8 cellular contexts compared by ENCODE assay signal in genomic region chr10:100186813-100187212, GRCh38. TPM values are rescaled to one million over a fixed set of nuclear protein-coding genes. Genes with fewer than 3 reads are reported as not detected.
DNase-seq lines count a peak whose midpoint lies in the region; ATAC-seq and TF ChIP-seq lines count a peak whose summit lies in the region.

No MANE protein-coding gene starts in this region.

- H3K27ac Mint-ChIP-seq in CD4-positive, alpha-beta T cell = peak overlapping the region; percentile 92
- peak overlapping the region; percentile 67 to 98 (median 95) for H3K27ac Mint-ChIP-seq in IgD-negative memory B cell

- CTCF ChIA-PET in CD4-positive, alpha-beta T cell (lab: Charles Lee) = no interaction called here

- POLR2A ChIA-PET in CD4-positive, alpha-beta T cell (lab: Charles Lee) = interaction anchor here (0.6 to 1.5 kb wide), 3 partner anchors 15 to 21 kb away, joined by 3 to 5 read pairs (median 3); no protein-coding TSS in a partner anchor

- peak overlapping the region; percentile 98 for H3K4me3 Mint-ChIP-seq in CD4-positive, alpha-beta T cell
- H3K4me3 Mint-ChIP-seq in IgD-negative memory B cell = peak overlapping the region; percentile 92 to 97 (median 96)

- H3K27me3 Mint-ChIP-seq in CD4-positive, alpha-beta T cell = no peaks in the 10 kb centered on the region
- H3K27me3 Mint-ChIP-seq in IgD-negative memory B cell = no peaks in the 10 kb centered on the region

- DNase-seq in CD4-positive, alpha-beta T cell = no peak
- peak in 2 of 3 experiments; percentile 2 to 13 for DNase-seq in activated CD8-positive, alpha-beta memory T cell treated with anti-CD3 and anti-CD28 coated beads for 48 hours (ENCODE audit: low read depth in 2 of 3, low spot score in 2 of 3)
- DNase-seq in foreskin melanocyte (peak; percentile 11), skeletal muscle cell (ENCODE audit: low read depth) (no peak), DMS114 treated with DMSO at 0.1 percent for 48 hours (lab: John Stamatoyannopoulos, UW; ENCODE audit: unreplicated experiment) (no peak)
- DNase-seq in stimulated activated naive CD4-positive, alpha-beta T cell (lab: John Stamatoyannopoulos, UW) = no peak

- no peaks in the 10 kb centered on the region for H3K9me3 Mint-ChIP-seq in CD4-positive, alpha-beta T cell
- H3K9me3 Mint-ChIP-seq in IgD-negative memory B cell = no peaks in the 10 kb centered on the region

- peaks cover 70% of the 10 kb centered on the region for H3K36me3 Mint-ChIP-seq in CD4-positive, alpha-beta T cell (ENCODE audit: low read depth)
- H3K36me3 Mint-ChIP-seq in IgD-negative memory B cell = no peaks in the 10 kb centered on the region

- peak overlapping the region; percentile 83 for H3K4me3 ChIP-seq in skeletal muscle cell (ENCODE audit: low read depth, low read length)

- intact Hi-C loops in CD4-positive, alpha-beta T cell (cut with DNase I, micrococcal nuclease) = loop anchor here (2.0 to 10.0 kb wide), 5 partner anchors 42 to 1742 kb away; partner anchors contain the start of genes CHUK (in 2 of the 2), COX15 (in 1 of the 2), CUTC (in 1 of the 2) and HPS1 (in 1 of the 2)

- no peak for TF ChIP-seq CTCF in CD4-positive, alpha-beta T cell (IDR thresholded peaks at IDR 0.05)

- ATAC-seq in CD4-positive, alpha-beta T cell (ENCODE audit: poor library complexity) = no peak
- ATAC-seq in HG02588 (IDR thresholded peaks at IDR 0.05; ENCODE audit: unreplicated experiment) = no peak

- H3K9me3 ChIP-seq in CD4-positive, alpha-beta T cell (ENCODE audit: control insufficient read depth, low read length) = no peaks in the 10 kb centered on the region

- peak overlapping the region; percentile 81 for H3K27ac ChIP-seq in CD4-positive, alpha-beta T cell (ENCODE audit: low read depth, low read length)

- H3K27me3 ChIP-seq in CD4-positive, alpha-beta T cell (ENCODE audit: control insufficient read depth, insufficient read depth, low read length) = no peaks in the 10 kb centered on the region

- H3K4me1 Mint-ChIP-seq in CD4-positive, alpha-beta T cell (ENCODE audit: low read depth) = peaks cover 81% of the 10 kb centered on the region
- H3K4me1 Mint-ChIP-seq in IgD-negative memory B cell = peaks cover 27 to 38% (median 30%) of the 10 kb centered on the region in 3 donors

RNA-seq across cellular contexts. Expression of gene ERLIN1, which starts 1.0 kb away (rescaled TPM):
- 1 to 10 TPM; 1.5 to 2.9 TPM for total RNA-seq in CD4-positive, alpha-beta T cell
- polyA plus RNA-seq in IgD-negative memory B cell = 8.7 TPM

RNA-seq across cellular contexts. Expression of gene CHUK, which starts 42.6 kb away (rescaled TPM):
- 10 to 100 TPM in 1 of 2 experiments, 1 to 10 TPM in 1; 9.7 to 13.6 TPM for total RNA-seq in CD4-positive, alpha-beta T cell
- polyA plus RNA-seq in IgD-negative memory B cell = 7.6 TPM

Comparison
In these comparisons a context has a peak if more than half of its experiments do, and no peak if none do; other contexts are left out.
1. DNase-seq: peak in activated CD8-positive, alpha-beta memory T cell treated with anti-CD3 and anti-CD28 coated beads for 48 hours (2 of 3) and foreskin melanocyte (single experiment); none in CD4-positive, alpha-beta T cell (0 of 10), skeletal muscle cell (single experiment), stimulated activated naive CD4-positive, alpha-beta T cell (0 of 6) and DMS114 treated with DMSO at 0.1 percent for 48 hours (single experiment).